In genomic region chr2:161199885-161200284, GRCh38 we compare ENCODE assay signal across 1 cellular context.
TF ChIP-seq lines count a peak whose summit lies in the region.

No MANE protein-coding gene starts in this region.

TF ChIP-seq in WTC11, 78 proteins besides CTCF, POLR2A, EP300 and RAD21 (continued from another document):
- no peak for TF ChIP-seq ARID4B (CRISPR knock-in tag; IDR thresholded peaks at IDR 0.05; ENCODE audit: borderline replicate concordance)
- no peak for TF ChIP-seq NR3C1 (CRISPR knock-in tag; conservative IDR thresholded peaks at IDR 0.05; ENCODE audit: low read depth)
- no peak for TF ChIP-seq ZNF232 (CRISPR knock-in tag; IDR thresholded peaks at IDR 0.05)
- no peak for TF ChIP-seq USF2 (CRISPR knock-in tag; IDR thresholded peaks at IDR 0.05)
- TF ChIP-seq ZSCAN18 (CRISPR knock-in tag; IDR thresholded peaks at IDR 0.05) = no peak
- no peak for TF ChIP-seq GABPB1 (CRISPR knock-in tag; IDR thresholded peaks at IDR 0.05)
- no peak for TF ChIP-seq ZBTB43 (CRISPR knock-in tag; IDR thresholded peaks at IDR 0.05)
- TF ChIP-seq IRF1 (CRISPR knock-in tag; IDR thresholded peaks at IDR 0.05) = no peak
- TF ChIP-seq NFATC4 (CRISPR knock-in tag; IDR thresholded peaks at IDR 0.05) = no peak
- TF ChIP-seq CREB1 (CRISPR knock-in tag; IDR thresholded peaks at IDR 0.05) = no peak
